ENCODE assay signal across 13 cellular contexts in genomic region chr17:39722965-39723848, GRCh38. TPM values are rescaled to one million over a fixed set of nuclear protein-coding genes. Genes with fewer than 3 reads are reported as not detected.
A peak's percentile ranks its signal among the peaks of the same experiment; 100 is the strongest.
DNase-seq lines count a peak whose midpoint lies in the region; ATAC-seq and TF ChIP-seq lines count a peak whose summit lies in the region.
"Had no signal": no experiment of that assay in that cellular context is flagged by ENCODE, and none has a peak within 500 bp of the region (broad histone marks: within the 10 kb centered on the region; RNA-seq: fewer than 3 reads in every experiment).

No MANE protein-coding gene starts in this region.

- in situ Hi-C loops in SK-MEL-5 (cut with HindIII; ENCODE audit: low pct_unique_long_range_greater_than_20kb, low sequenced_read_pairs), result no loop called here
- in situ Hi-C loops in GM13977 (cut with MboI; ENCODE audit: low pct_unique_long_range_greater_than_20kb, low sequenced_read_pairs, unreplicated experiment), result no loop called here

- H3K4me3 ChIP-seq in left lung, result no peak overlapping the region
- H3K4me3 ChIP-seq: coronary artery had no signal

- H3K27ac ChIP-seq in left lung, result no peak overlapping the region
- H3K27ac ChIP-seq: coronary artery had no signal

- H3K36me3 ChIP-seq in left lung, result peaks cover 0 to 55% of the 10 kb centered on the region in 2 donors

- H3K9me3 ChIP-seq in left lung, result no peaks in the 10 kb centered on the region

- DNase-seq in 8988T, result peak; percentile 55
- DNase-seq in ELF-1 (ENCODE audit: low read depth, low spot score), result peak; percentile 75
- DNase-seq in SK-MEL-5 (ENCODE audit: low read depth, low spot score), result peak; percentile 27
- DNase-seq in left lung, result no peak
- DNase-seq in GM13977 (ENCODE audit: low spot score), result no peak
- DNase-seq in NCI-H1417 (lab: John Stamatoyannopoulos, UW), result no peak
- no peak for DNase-seq in NK-92 (lab: John Stamatoyannopoulos, UW; ENCODE audit: unreplicated experiment)
- DNase-seq: amygdala; CD4-positive, alpha-beta T cell; immature natural killer cell; stimulated activated CD4-positive, alpha-beta T cell treated with anti-CD3 and anti-CD28 coated beads, Interleukin-4, amount 100 ng/mL, for 4 hours; T-helper 17 cell had no signal

- no peaks in the 10 kb centered on the region for H3K4me1 ChIP-seq in left lung

- peak; percentile 27 for ATAC-seq in left lung
- ATAC-seq: T-helper 17 cell had no signal

- H3K27me3 ChIP-seq in left lung, result no peaks in the 10 kb centered on the region

- intact Hi-C loops in left lung (cut with DNase I), result no loop called here

- TF ChIP-seq CTCF in left lung (IDR thresholded peaks at IDR 0.05), result no peak
- no peak for TF ChIP-seq CTCF in GM13977 (IDR thresholded peaks at IDR 0.05; ENCODE audit: extremely low read depth, insufficient read depth, missing control alignments)

RNA-seq across cellular contexts. Expression of gene MIEN1, which starts 7.1 kb away (rescaled TPM):
- total RNA-seq in SK-MEL-5 (2014; rRNA removed; shearing (Covaris generic)), result 50.0 and 58.8 TPM in 2 replicates
- polyA plus RNA-seq in SK-MEL-5 (2015; cell fraction: cytosol; rRNA removed), result 56.5 and 80.7 TPM in 2 replicates
- polyA plus RNA-seq in SK-MEL-5 (2015; cell fraction: nucleus; rRNA removed), result 22.6 and 33.0 TPM in 2 replicates
- 10 to 100 TPM; 45.6 to 57.9 TPM for total RNA-seq in left lung

RNA-seq across cellular contexts. Expression of gene GRB7, which starts 14.5 kb away (rescaled TPM):
- 0.11 TPM in 1 of 2 replicates, not detected in the other for total RNA-seq in SK-MEL-5 (2014; rRNA removed; shearing (Covaris generic))
- polyA plus RNA-seq in SK-MEL-5 (2015; cell fraction: cytosol; rRNA removed), result not detected in 2 replicates
- 0.30 TPM in 1 of 2 replicates, not detected in the other for polyA plus RNA-seq in SK-MEL-5 (2015; cell fraction: nucleus; rRNA removed)
- 10 to 100 TPM; 12.4 to 31.9 TPM for total RNA-seq in left lung
- total RNA-seq: CD4-positive, alpha-beta T cell; T-helper 17 cell had no signal
- polyA plus RNA-seq: immature natural killer cell had no signal

RNA-seq across cellular contexts. Expression of gene ERBB2, which starts 23.3 kb away (rescaled TPM):
- total RNA-seq in SK-MEL-5 (2014; rRNA removed; shearing (Covaris generic)), result 11.9 and 12.4 TPM in 2 replicates
- 13.7 and 20.6 TPM in 2 replicates for polyA plus RNA-seq in SK-MEL-5 (2015; cell fraction: cytosol; rRNA removed)
- 31.0 and 35.3 TPM in 2 replicates for polyA plus RNA-seq in SK-MEL-5 (2015; cell fraction: nucleus; rRNA removed)
- total RNA-seq in left lung, result 100 to 1,000 TPM in 1 of 2 donors, 10 to 100 TPM in 1; 65.1 to 137 TPM

RNA-seq across cellular contexts. Expression of gene PGAP3, which starts 35.4 kb away (rescaled TPM):
- total RNA-seq in SK-MEL-5 (2014; rRNA removed; shearing (Covaris generic)), result 6.6 and 7.2 TPM in 2 replicates
- 8.9 and 9.6 TPM in 2 replicates for polyA plus RNA-seq in SK-MEL-5 (2015; cell fraction: cytosol; rRNA removed)
- polyA plus RNA-seq in SK-MEL-5 (2015; cell fraction: nucleus; rRNA removed), result 33.0 and 38.6 TPM in 2 replicates
- total RNA-seq in left lung, result 10 to 100 TPM; 17.2 to 32.9 TPM

RNA-seq across cellular contexts. Expression of gene PNMT, which starts 55.0 kb away (rescaled TPM):
- total RNA-seq in SK-MEL-5 (2014; rRNA removed; shearing (Covaris generic)), result not detected in 2 replicates
- polyA plus RNA-seq in SK-MEL-5 (2015; cell fraction: cytosol; rRNA removed), result not detected in 2 replicates
- not detected in 2 replicates for polyA plus RNA-seq in SK-MEL-5 (2015; cell fraction: nucleus; rRNA removed)
- total RNA-seq in left lung, result under 1 TPM; 0.38 to 0.58 TPM
- total RNA-seq: T-helper 17 cell had no signal

Comparison
In these comparisons a context has a peak if more than half of its experiments do, and no peak if none do; other contexts are left out.
1. DNase-seq: peak in 8988T (single experiment), ELF-1 (single experiment) and SK-MEL-5 (single experiment); none in left lung (0 of 2), GM13977 (single experiment), NCI-H1417 (0 of 3) and NK-92 (single experiment).
2. RNA of gene GRB7, which starts 14.5 kb away (total RNA-seq): 12.4 to 31.9 TPM in left lung; 0.11 TPM in SK-MEL-5; every median in the first group is over 10 times any median in the second.